In the genomic region with DNA sequence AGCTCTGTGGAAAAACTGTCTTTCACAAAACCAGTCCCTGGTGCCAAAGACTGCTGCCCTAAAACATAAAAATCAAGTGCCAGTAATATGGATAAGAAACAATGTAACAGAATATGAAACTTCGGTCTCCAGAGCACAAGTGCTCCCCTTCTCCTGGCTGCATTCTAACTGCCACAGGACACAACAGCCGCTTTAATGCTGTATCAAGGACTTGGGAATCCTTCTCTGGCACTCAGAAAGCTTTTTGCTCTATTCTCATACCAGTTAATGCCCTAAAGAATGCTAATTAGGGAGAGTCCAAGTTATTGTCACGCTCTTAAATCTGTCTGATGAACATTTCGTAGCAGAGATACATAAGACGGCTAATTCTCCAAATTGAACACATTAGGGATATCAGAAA, we compare ENCODE assay signal across 26 cellular contexts.
"Had no signal": no experiment of that assay in that cellular context is flagged by ENCODE, and none has a peak within 500 bp of the region (broad histone marks: within the 10 kb centered on the region; RNA-seq: fewer than 3 reads in every experiment).

No MANE protein-coding gene starts in this region.

- DNase-seq: activated CD4-positive, alpha-beta T cell treated with anti-CD3 and anti-CD28 coated beads for 36 hours; activated CD4-positive, CD25-positive, alpha-beta regulatory T cell; activated CD8-positive, alpha-beta memory T cell treated with anti-CD3 and anti-CD28 coated beads, Interleukin-2, amount 10 ng/mL, durations not matched to agents 7 days and 5 days; activated CD8-positive, alpha-beta T cell treated with anti-CD3 and anti-CD28 coated beads, Interleukin-2, amount 10 ng/mL, durations not matched to agents 7 days and 5 days; activated naive CD4-positive, alpha-beta T cell treated with Interleukin-2 at 50 U/mL for 16 hours; activated naive CD8-positive, alpha-beta T cell treated with anti-CD3 and anti-CD28 coated beads for 36 hours; activated T-cell treated with anti-CD3 and anti-CD28 coated beads, Interleukin-2, amount 50 U/mL, for 48 hours; caudate nucleus; endodermal cell; foreskin keratinocyte; heart left ventricle; hypothalamus; immature natural killer cell; kidney; left colon; mammary epithelial cell; midbrain; naive thymus-derived CD8-positive, alpha-beta T cell; occipital lobe; spleen; stimulated activated naive CD4-positive, alpha-beta T cell had no signal

- H3K4me3 ChIP-seq: ascending aorta, heart left ventricle, right atrium auricular region, spleen, suprapubic skin, tibial nerve had no signal

- H3K27ac ChIP-seq: ascending aorta, foreskin keratinocyte, heart left ventricle, right atrium auricular region, spleen, suprapubic skin, tibial nerve had no signal

- H3K4me1 ChIP-seq: ascending aorta, foreskin keratinocyte, heart left ventricle, right atrium auricular region, spleen, suprapubic skin, tibial nerve had no signal

- H3K27me3 ChIP-seq: ascending aorta, foreskin keratinocyte, heart left ventricle, right atrium auricular region, spleen, suprapubic skin, tibial nerve had no signal

- ATAC-seq: activated CD4-positive, alpha-beta T cell treated with anti-CD3 and anti-CD28 coated beads for 36 hours; activated CD8-positive, alpha-beta memory T cell treated with anti-CD3 and anti-CD28 coated beads, Interleukin-2, amount 10 ng/mL, durations not matched to agents 7 days and 5 days; activated CD8-positive, alpha-beta T cell treated with anti-CD3 and anti-CD28 coated beads, Interleukin-2, amount 10 ng/mL, durations not matched to agents 7 days and 5 days; esophagus mucosa; foreskin keratinocyte; heart left ventricle; left colon; naive thymus-derived CD8-positive, alpha-beta T cell had no signal

- H3K9me3 ChIP-seq: right atrium auricular region, suprapubic skin had no signal

- H3K36me3 ChIP-seq: right atrium auricular region had no signal
